ENCODE assay signal across 14 cellular contexts in the genomic region with DNA sequence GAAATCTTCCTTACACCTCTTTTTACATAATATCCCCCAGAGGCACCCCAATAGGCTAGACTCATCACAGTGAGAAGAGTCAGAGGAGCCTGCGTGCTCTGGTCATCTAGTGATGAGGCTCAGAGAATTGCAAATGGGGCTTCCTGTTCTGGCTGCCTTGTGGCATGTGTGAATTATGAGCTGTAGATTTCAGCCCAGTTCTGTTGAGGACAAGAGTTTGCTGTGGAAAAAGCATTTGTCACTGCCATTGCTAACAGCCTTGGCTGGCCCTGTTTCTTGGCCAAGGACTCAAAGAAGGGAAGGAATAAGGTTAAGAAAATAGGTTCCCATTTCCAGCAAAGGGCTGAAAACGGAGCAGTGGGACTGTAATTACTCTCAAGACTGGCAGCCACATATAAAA. TPM values are rescaled to one million over a fixed set of nuclear protein-coding genes. Genes with fewer than 3 reads are reported as not detected.
A peak's percentile ranks its signal among the peaks of the same experiment; 100 is the strongest.
DNase-seq lines count a peak whose midpoint lies in the region; ATAC-seq, FAIRE-seq and TF ChIP-seq lines count a peak whose summit lies in the region.
"Had no signal": no experiment of that assay in that cellular context is flagged by ENCODE, and none has a peak within 500 bp of the region (broad histone marks: within the 10 kb centered on the region; RNA-seq: fewer than 3 reads in every experiment).

No MANE protein-coding gene starts in this region.

- TF ChIP-seq CTCF in K562 (IDR thresholded peaks at IDR 0.05 in 2 of 3, conservative IDR thresholded peaks at IDR 0.05 in 1 of 3; ENCODE audit: insufficient read depth in 2 of 3, low read depth in 1 of 3, low read length in 3 of 3) (no peak), HepG2 (CRISPR knock-in tag; IDR thresholded peaks at IDR 0.05) (no peak)

- POLR2A ChIA-PET in K562 (lab: Yijun Ruan, JAX) = interaction anchor here (1.1 to 1.7 kb wide), 2 partner anchors 15 to 316 kb away, joined by 4 to 5 read pairs; no protein-coding TSS in a partner anchor
- POLR2A ChIA-PET in HepG2 (lab: Yijun Ruan, JAX) = no interaction called here

- DNase-seq in GM04503 (ENCODE audit: low read depth) = peak; percentile 85
- no peak for DNase-seq in K562 (ENCODE audit: extremely low read depth in 1 of 4, low spot score in 3 of 4)
- DNase-seq in HepG2 (ENCODE audit: low spot score) = no peak
- no peak for DNase-seq in stimulated activated CD4-positive, alpha-beta T cell treated with anti-CD3 and anti-CD28 coated beads, Interleukin-1b, Interleukin-23, amount 100 ng/mL, for 48 hours
- DNase-seq in GDM1 (lab: John Stamatoyannopoulos, UW) = no peak
- no peak for DNase-seq in NCI-H748 treated with DMSO at 0.1 percent for 48 hours (lab: John Stamatoyannopoulos, UW)
- DNase-seq: activated CD4-positive, alpha-beta T cell treated with anti-CD3 and anti-CD28 coated beads, Interleukin-2, amount 10 ng/mL, durations not matched to agents 7 days and 5 days; stimulated activated CD4-positive, alpha-beta T cell treated with anti-CD3 and anti-CD28 coated beads, Interleukin-2, amount 100 ng/mL, for 48 hours; testis had no signal

- no peak overlapping the region for H3K27ac ChIP-seq in K562 (ENCODE audit: extremely low read depth, low read depth, low read length)
- peak overlapping the region; percentile 17 for H3K27ac ChIP-seq in HepG2 (ENCODE audit: extremely low read length, insufficient read depth, low read length)
- H3K27ac ChIP-seq: C4-2B had no signal

- H4K20me1 ChIP-seq in K562 (replicated peaks; ENCODE audit: control insufficient read depth, insufficient read depth, low read length) (no peaks in the 10 kb centered on the region), HepG2 (ENCODE audit: insufficient read depth, low read length) (no peaks in the 10 kb centered on the region)

- BruUV-seq in K562 (replicated peaks; lab: Mats Ljungman, UMichigan) (no TSS peak), HepG2 (replicated peaks; lab: Mats Ljungman, UMichigan) (no TSS peak)

- H3K9ac ChIP-seq in K562 (ENCODE audit: insufficient read depth in 1 of 2, low read depth in 2 of 2, low read length in 2 of 2) = no peak overlapping the region
- no peak overlapping the region for H3K9ac ChIP-seq in HepG2 (ENCODE audit: insufficient read depth, low read depth, low read length)
- H3K9ac ChIP-seq in skeletal muscle satellite cell (ENCODE audit: low read depth, low read length) = peak overlapping the region; percentile 42

- H3K36me3 ChIP-seq in K562 (ENCODE audit: control insufficient read depth, insufficient read depth, low read length) (peaks cover 99% of the 10 kb centered on the region), HepG2 (replicated peaks in 1 of 2; ENCODE audit: control insufficient read depth in 1 of 2, insufficient read depth in 2 of 2, low read length in 2 of 2) (peaks cover 20 to 44% of the 10 kb centered on the region in 2 experiments), skeletal muscle satellite cell (ENCODE audit: insufficient read depth, low read length) (peaks cover 77% of the 10 kb centered on the region)

- TF ChIP-seq POLR2A in K562 (conservative IDR thresholded peaks at IDR 0.05) (no peak), HepG2 (IDR thresholded peaks at IDR 0.05; ENCODE audit: insufficient read depth in 1 of 2, low read depth in 2 of 2, low read length in 2 of 2) (no peak)

- H2AFZ ChIP-seq in K562 (ENCODE audit: low read depth, low read length) = no peak overlapping the region
- no peak overlapping the region for H2AFZ ChIP-seq in HepG2 (ENCODE audit: low read length)

- FAIRE-seq in K562 (lab: Jason Lieb, UNC) = no peak
- no peak for FAIRE-seq in HepG2 (lab: Jason Lieb, UNC)
- FAIRE-seq: G401.6 had no signal

- H3K27me3 ChIP-seq in K562 (ENCODE audit: control insufficient read depth in 2 of 2, insufficient read depth in 2 of 2, low read length in 2 of 2) (no peaks in the 10 kb centered on the region), HepG2 (ENCODE audit: control insufficient read depth in 1 of 2, insufficient read depth in 2 of 2, low read length in 2 of 2) (no peaks in the 10 kb centered on the region), skeletal muscle satellite cell (ENCODE audit: control insufficient read depth, insufficient read depth, low read length) (no peaks in the 10 kb centered on the region)
- H3K27me3 ChIP-seq: testis had no signal

- TF ChIP-seq EP300 in K562 (IDR thresholded peaks at IDR 0.05; ENCODE audit: low read length) (no peak), HepG2 (IDR thresholded peaks at IDR 0.05; ENCODE audit: low read depth in 2 of 2, low read length in 2 of 2) (no peak), HepG2 (CRISPR knock-in tag; IDR thresholded peaks at IDR 0.05; ENCODE audit: borderline replicate concordance) (no peak)

- H3K4me3 ChIP-seq in K562 (no peak overlapping the region), HepG2 (replicated peaks in 1 of 3; ENCODE audit: insufficient read depth in 1 of 3, low read depth in 2 of 3, low read length in 3 of 3) (no peak overlapping the region), skeletal muscle satellite cell (ENCODE audit: low read length) (no peak overlapping the region)
- H3K4me3 ChIP-seq: testis had no signal

- TF ChIP-seq RAD21 in K562 (CRISPR knock-in tag; conservative IDR thresholded peaks at IDR 0.05 in 1 of 2, IDR thresholded peaks at IDR 0.05 in 1 of 2) (no peak), HepG2 (CRISPR knock-in tag; IDR thresholded peaks at IDR 0.05) (no peak)

- H3K79me2 ChIP-seq in K562 (ENCODE audit: control insufficient read depth, insufficient read depth, low read length) (no peaks in the 10 kb centered on the region), HepG2 (ENCODE audit: insufficient read depth, low read length) (no peaks in the 10 kb centered on the region)

- intact Hi-C loops in K562 (cut with micrococcal nuclease) = no loop called here
- intact Hi-C loops in HepG2 (cut with micrococcal nuclease; ENCODE audit: unreplicated experiment) = no loop called here

- no peak overlapping the region for H3K4me2 ChIP-seq in K562 (ENCODE audit: insufficient read depth, low read length)
- H3K4me2 ChIP-seq in HepG2 (ENCODE audit: low read depth, low read length) = no peak overlapping the region
- no peak overlapping the region for H3K4me2 ChIP-seq in skeletal muscle satellite cell (ENCODE audit: low read length)

- no peaks in the 10 kb centered on the region for H3K9me3 ChIP-seq in K562 (replicated peaks; ENCODE audit: control insufficient read depth, insufficient read depth, low read depth, low read length)
- H3K9me3 ChIP-seq in HepG2 (ENCODE audit: low read length) = no peaks in the 10 kb centered on the region
- H3K9me3 ChIP-seq in skeletal muscle satellite cell (replicated peaks; ENCODE audit: low read length) = peaks cover 3% of the 10 kb centered on the region
- H3K9me3 ChIP-seq: testis had no signal

- H3K9me1 ChIP-seq in K562 (ENCODE audit: control insufficient read depth, insufficient read depth, low read length) = no peaks in the 10 kb centered on the region

- CTCF ChIA-PET in K562 (lab: Yijun Ruan, JAX; ENCODE audit: low intra/inter-chr PET ratio) = no interaction called here
- CTCF ChIA-PET in HepG2 (lab: Yijun Ruan, JAX; ENCODE audit: low intra/inter-chr PET ratio, low total read pairs) = no interaction called here

- ATAC-seq in K562 (no peak; the same call in 2 of the 3 replicates), HepG2 (no peak), HG03460 (IDR thresholded peaks at IDR 0.05; ENCODE audit: unreplicated experiment) (no peak)

- peaks cover 0 to 2% of the 10 kb centered on the region in 2 experiments; a peak in 1 of 5 replicates for H3K4me1 ChIP-seq in K562 (replicated peaks in 1 of 2; ENCODE audit: control insufficient read depth in 2 of 2, insufficient read depth in 2 of 2, low read length in 2 of 2)
- peaks cover 47% of the 10 kb centered on the region for H3K4me1 ChIP-seq in HepG2 (ENCODE audit: insufficient read depth, low read length)
- peaks cover 25% of the 10 kb centered on the region for H3K4me1 ChIP-seq in skeletal muscle satellite cell (ENCODE audit: control insufficient read depth, insufficient read depth, low read length)

- in situ Hi-C loops in K562 (cut with MboI) (no loop called here), HepG2 (cut with HindIII; ENCODE audit: extremely low pct_ligation_motif_present, low pct_unique_long_range_greater_than_20kb) (no loop called here)

- WGBS in K562 (ENCODE audit: insufficient coverage, low coverage, missing lambda C conversion rate) = 92% methylated on average over 2 of the region's 2 CpGs
- 98% methylated on average over 2 of the region's 2 CpGs for WGBS in HepG2 (ENCODE audit: low lambda C conversion rate)

RNA-seq across cellular contexts. Expression of a gene that starts 30.7 kb away (rescaled TPM):
- total RNA-seq in K562 (2011; cell fraction: chromatin; rRNA removed; ENCODE audit: low replicate concordance) = not detected in 2 replicates
- not detected in 2 replicates for total RNA-seq in K562 (2011; cell fraction: nucleolus; rRNA removed)
- 0.51 TPM in 1 of 2 replicates, not detected in the other for total RNA-seq in K562 (2011; cell fraction: nucleoplasm; rRNA removed)
- total RNA-seq in K562 (2014; rRNA removed) = not detected in 2 replicates
- total RNA-seq in K562 (2014; rRNA removed; fragmentation: Illumina TruSeq; extraction: Trizol) = not detected in 2 replicates
- total RNA-seq in K562 (2015; rRNA removed; fragmentation: Illumina TruSeq; extraction: Trizol) = not detected in 2 replicates
- total RNA-seq in K562 (2021) = not detected in 2 replicates
- not detected in 2 replicates for polyA plus RNA-seq in K562 (2011; rRNA removed)
- 0.07 TPM in 1 of 2 replicates, not detected in the other for polyA plus RNA-seq in K562 (2011; cell fraction: cytosol; rRNA removed)
- not detected in 2 replicates for polyA plus RNA-seq in K562 (2011; cell fraction: nucleus; rRNA removed)
- polyA plus RNA-seq in K562 (2012) = not detected in 2 replicates
- not detected in 2 replicates for polyA plus RNA-seq in K562 (2014; fragmentation: Illumina TruSeq; extraction: Trizol)
- 1 to 10 TPM in 1 of 2 experiments, under 1 TPM in 1; 0.63 to 2.3 TPM for polyA plus RNA-seq in K562 (2014; fragmentation: Nextera tagmentation; extraction: Ambion mirVana)
- not detected in 2 replicates for polyA plus RNA-seq in K562 (2014; rRNA removed)
- polyA minus RNA-seq in K562 (2011; rRNA and poly(A)+ RNA removed) = not detected in 2 replicates
- polyA minus RNA-seq in K562 (2011; cell fraction: cytosol; rRNA and poly(A)+ RNA removed) = not detected in 2 replicates
- not detected in 2 replicates for polyA minus RNA-seq in K562 (2011; cell fraction: nucleus; rRNA and poly(A)+ RNA removed)
- 0.88 and 1.2 TPM in 2 replicates for total RNA-seq in HepG2 (2016; rRNA removed; fragmentation: Illumina TruSeq; extraction: Trizol)
- total RNA-seq in HepG2 (2016; cell fraction: cytosol; rRNA removed; fragmentation: Illumina TruSeq; extraction: Trizol; ENCODE audit: low read depth) = 0.62 and 1.0 TPM in 2 replicates
- 1.5 and 1.9 TPM in 2 replicates for total RNA-seq in HepG2 (2016; cell fraction: insoluble cytoplasmic fraction; rRNA removed; fragmentation: Illumina TruSeq; extraction: Trizol)
- total RNA-seq in HepG2 (2016; cell fraction: membrane; rRNA removed; fragmentation: Illumina TruSeq; extraction: Trizol) = 0.65 and 1.1 TPM in 2 replicates
- 0.85 and 1.5 TPM in 2 replicates for total RNA-seq in HepG2 (2016; cell fraction: nucleus; rRNA removed; fragmentation: Illumina TruSeq; extraction: Trizol)
- 0.46 and 0.57 TPM in 2 replicates for polyA plus RNA-seq in HepG2 (2011; rRNA removed)
- 0.27 and 0.59 TPM in 2 replicates for polyA plus RNA-seq in HepG2 (2011; cell fraction: cytosol; rRNA removed)
- 0.21 and 0.39 TPM in 2 replicates for polyA plus RNA-seq in HepG2 (2011; cell fraction: nucleus; rRNA removed)
- polyA plus RNA-seq in HepG2 (2012) = not detected in 2 replicates
- polyA plus RNA-seq in HepG2 (2016; cell fraction: cytosol; fragmentation: Illumina TruSeq; extraction: Trizol; ENCODE audit: low read depth) = 0.73 and 1.00 TPM in 2 replicates
- polyA plus RNA-seq in HepG2 (2016; cell fraction: insoluble cytoplasmic fraction; fragmentation: Illumina TruSeq; extraction: Trizol; ENCODE audit: low read depth) = 1.3 and 1.7 TPM in 2 replicates
- polyA plus RNA-seq in HepG2 (2016; cell fraction: membrane; fragmentation: Illumina TruSeq; extraction: Trizol; ENCODE audit: low read depth) = 0.56 and 0.84 TPM in 2 replicates
- 1.9 and 2.4 TPM in 2 replicates for polyA plus RNA-seq in HepG2 (2016; cell fraction: nucleus; fragmentation: Illumina TruSeq; extraction: Trizol; ENCODE audit: insufficient read depth, low read depth)
- polyA minus RNA-seq in HepG2 (2011; rRNA and poly(A)+ RNA removed; ENCODE audit: low replicate concordance) = 1.4 TPM in 1 of 2 replicates, not detected in the other
- not detected in 2 replicates for polyA minus RNA-seq in HepG2 (2011; cell fraction: cytosol; rRNA and poly(A)+ RNA removed)
- 0.90 TPM in 1 of 2 replicates, not detected in the other for polyA minus RNA-seq in HepG2 (2011; cell fraction: nucleus; rRNA and poly(A)+ RNA removed)
- total RNA-seq in skeletal muscle satellite cell (2012; rRNA removed) = not detected in 2 replicates
- total RNA-seq: activated CD4-positive, alpha-beta T cell treated with anti-CD3 and anti-CD28 coated beads, Interleukin-2, amount 10 ng/mL, durations not matched to agents 7 days and 5 days had no signal
- polyA plus RNA-seq: neural cell had no signal

RNA-seq across cellular contexts. Expression of a gene that starts 50.5 kb away (rescaled TPM):
- 4.4 and 8.3 TPM in 2 replicates for total RNA-seq in K562 (2011; cell fraction: chromatin; rRNA removed; ENCODE audit: low replicate concordance)
- total RNA-seq in K562 (2011; cell fraction: nucleolus; rRNA removed) = 6.5 and 6.6 TPM in 2 replicates
- 9.5 and 9.8 TPM in 2 replicates for total RNA-seq in K562 (2011; cell fraction: nucleoplasm; rRNA removed)
- 48.2 and 62.1 TPM in 2 replicates for total RNA-seq in K562 (2014; rRNA removed)
- total RNA-seq in K562 (2014; rRNA removed; fragmentation: Illumina TruSeq; extraction: Trizol) = 60.5 and 69.1 TPM in 2 replicates
- 58.6 and 63.6 TPM in 2 replicates for total RNA-seq in K562 (2015; rRNA removed; fragmentation: Illumina TruSeq; extraction: Trizol)
- total RNA-seq in K562 (2021) = 58.1 and 60.3 TPM in 2 replicates
- 43.2 and 55.8 TPM in 2 replicates for polyA plus RNA-seq in K562 (2011; rRNA removed)
- polyA plus RNA-seq in K562 (2011; cell fraction: cytosol; rRNA removed) = 30.9 and 35.9 TPM in 2 replicates
- polyA plus RNA-seq in K562 (2011; cell fraction: nucleus; rRNA removed) = 11.8 and 12.4 TPM in 2 replicates
- polyA plus RNA-seq in K562 (2012) = 44.9 and 67.5 TPM in 2 replicates
- 65.9 and 73.3 TPM in 2 replicates for polyA plus RNA-seq in K562 (2014; fragmentation: Illumina TruSeq; extraction: Trizol)
- polyA plus RNA-seq in K562 (2014; fragmentation: Nextera tagmentation; extraction: Ambion mirVana) = 10 to 100 TPM; 17.7 to 34.2 TPM
- 75.3 and 83.0 TPM in 2 replicates for polyA plus RNA-seq in K562 (2014; rRNA removed)
- 18.4 and 20.9 TPM in 2 replicates for polyA minus RNA-seq in K562 (2011; rRNA and poly(A)+ RNA removed)
- 8.6 and 13.6 TPM in 2 replicates for polyA minus RNA-seq in K562 (2011; cell fraction: cytosol; rRNA and poly(A)+ RNA removed)
- 4.0 and 5.2 TPM in 2 replicates for polyA minus RNA-seq in K562 (2011; cell fraction: nucleus; rRNA and poly(A)+ RNA removed)
- 41.4 and 58.3 TPM in 2 replicates for total RNA-seq in HepG2 (2016; rRNA removed; fragmentation: Illumina TruSeq; extraction: Trizol)
- total RNA-seq in HepG2 (2016; cell fraction: cytosol; rRNA removed; fragmentation: Illumina TruSeq; extraction: Trizol; ENCODE audit: low read depth) = 7.4 and 7.8 TPM in 2 replicates
- 40.8 and 61.3 TPM in 2 replicates for total RNA-seq in HepG2 (2016; cell fraction: insoluble cytoplasmic fraction; rRNA removed; fragmentation: Illumina TruSeq; extraction: Trizol)
- 19.3 and 20.0 TPM in 2 replicates for total RNA-seq in HepG2 (2016; cell fraction: membrane; rRNA removed; fragmentation: Illumina TruSeq; extraction: Trizol)
- 14.1 and 15.8 TPM in 2 replicates for total RNA-seq in HepG2 (2016; cell fraction: nucleus; rRNA removed; fragmentation: Illumina TruSeq; extraction: Trizol)
- 5.8 and 11.2 TPM in 2 replicates for polyA plus RNA-seq in HepG2 (2011; rRNA removed)
- polyA plus RNA-seq in HepG2 (2011; cell fraction: cytosol; rRNA removed) = 8.6 and 12.2 TPM in 2 replicates
- polyA plus RNA-seq in HepG2 (2011; cell fraction: nucleus; rRNA removed) = 2.3 and 2.5 TPM in 2 replicates
- polyA plus RNA-seq in HepG2 (2012) = 7.5 and 12.7 TPM in 2 replicates
- polyA plus RNA-seq in HepG2 (2016; cell fraction: cytosol; fragmentation: Illumina TruSeq; extraction: Trizol; ENCODE audit: low read depth) = 7.4 and 7.6 TPM in 2 replicates
- polyA plus RNA-seq in HepG2 (2016; cell fraction: insoluble cytoplasmic fraction; fragmentation: Illumina TruSeq; extraction: Trizol; ENCODE audit: low read depth) = 70.0 and 79.3 TPM in 2 replicates
- polyA plus RNA-seq in HepG2 (2016; cell fraction: membrane; fragmentation: Illumina TruSeq; extraction: Trizol; ENCODE audit: low read depth) = 16.0 and 16.2 TPM in 2 replicates
- polyA plus RNA-seq in HepG2 (2016; cell fraction: nucleus; fragmentation: Illumina TruSeq; extraction: Trizol; ENCODE audit: insufficient read depth, low read depth) = 29.4 and 31.6 TPM in 2 replicates
- 2.9 and 4.2 TPM in 2 replicates for polyA minus RNA-seq in HepG2 (2011; rRNA and poly(A)+ RNA removed; ENCODE audit: low replicate concordance)
- polyA minus RNA-seq in HepG2 (2011; cell fraction: cytosol; rRNA and poly(A)+ RNA removed) = 3.0 and 4.8 TPM in 2 replicates
- 2.1 and 4.4 TPM in 2 replicates for polyA minus RNA-seq in HepG2 (2011; cell fraction: nucleus; rRNA and poly(A)+ RNA removed)
- 11.4 and 11.7 TPM in 2 replicates for total RNA-seq in skeletal muscle satellite cell (2012; rRNA removed)
